ENCODE assay signal across 2 cellular contexts in the genomic region with DNA sequence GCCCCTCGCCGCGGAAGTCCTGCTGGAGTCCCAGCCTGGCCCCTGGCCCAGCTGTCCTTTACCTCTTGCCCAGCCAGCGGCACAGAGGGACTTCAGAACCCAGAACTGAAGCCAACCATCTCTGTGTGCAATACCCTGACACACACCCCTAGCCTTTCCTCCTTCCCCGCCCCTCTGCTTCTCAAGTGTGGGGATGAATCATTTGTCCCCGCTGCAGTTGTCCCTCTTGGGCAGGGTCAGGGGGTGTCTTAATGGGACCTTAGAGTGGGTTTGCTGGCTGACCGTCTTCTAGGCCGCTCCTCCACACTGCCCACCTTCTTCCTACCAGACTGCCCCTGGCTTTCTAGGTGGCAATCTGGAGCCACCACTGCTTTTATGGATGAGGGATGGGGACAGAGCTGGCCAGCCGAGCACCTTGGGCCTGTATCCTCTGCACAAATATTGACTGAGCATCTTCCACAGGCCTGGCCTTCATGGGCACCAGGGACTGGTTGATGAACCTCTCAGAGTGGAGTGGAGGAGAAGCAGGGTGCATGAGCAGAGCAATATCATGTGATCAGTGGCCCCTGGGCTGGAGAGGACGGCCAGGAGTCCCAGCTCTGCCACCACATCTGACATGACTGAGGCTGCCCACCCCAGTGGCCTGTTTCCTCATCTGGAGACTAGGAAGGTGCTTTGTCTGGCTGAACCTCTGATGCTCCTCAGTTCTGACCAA.
TF ChIP-seq lines count a peak whose summit lies in the region.

No MANE protein-coding gene starts in this region.

TF ChIP-seq in SK-N-SH, 30 proteins besides CTCF, POLR2A, EP300 and RAD21 (continued from another document):
- TF ChIP-seq RXRA (IDR thresholded peaks at IDR 0.05; ENCODE audit: borderline replicate concordance, low read depth) = no peak
- no peak for TF ChIP-seq FOXJ3 (CRISPR knock-in tag; IDR thresholded peaks at IDR 0.05)
- TF ChIP-seq NFIC (IDR thresholded peaks at IDR 0.05; ENCODE audit: borderline replicate concordance) = no peak
- TF ChIP-seq EZH2phosphoT487 (IDR thresholded peaks at IDR 0.05; ENCODE audit: borderline replicate concordance, low read depth) = no peak
- TF ChIP-seq FOSL2 (IDR thresholded peaks at IDR 0.05; ENCODE audit: borderline replicate concordance, low read depth) = no peak
- no peak for TF ChIP-seq TEAD4 (IDR thresholded peaks at IDR 0.05; ENCODE audit: borderline replicate concordance, insufficient read depth)
- no peak for TF ChIP-seq SMC3 (IDR thresholded peaks at IDR 0.05; ENCODE audit: low read depth, low read length)
- no peak for TF ChIP-seq FOXM1 (IDR thresholded peaks at IDR 0.05; ENCODE audit: low read depth)
- TF ChIP-seq, protein P1, sequence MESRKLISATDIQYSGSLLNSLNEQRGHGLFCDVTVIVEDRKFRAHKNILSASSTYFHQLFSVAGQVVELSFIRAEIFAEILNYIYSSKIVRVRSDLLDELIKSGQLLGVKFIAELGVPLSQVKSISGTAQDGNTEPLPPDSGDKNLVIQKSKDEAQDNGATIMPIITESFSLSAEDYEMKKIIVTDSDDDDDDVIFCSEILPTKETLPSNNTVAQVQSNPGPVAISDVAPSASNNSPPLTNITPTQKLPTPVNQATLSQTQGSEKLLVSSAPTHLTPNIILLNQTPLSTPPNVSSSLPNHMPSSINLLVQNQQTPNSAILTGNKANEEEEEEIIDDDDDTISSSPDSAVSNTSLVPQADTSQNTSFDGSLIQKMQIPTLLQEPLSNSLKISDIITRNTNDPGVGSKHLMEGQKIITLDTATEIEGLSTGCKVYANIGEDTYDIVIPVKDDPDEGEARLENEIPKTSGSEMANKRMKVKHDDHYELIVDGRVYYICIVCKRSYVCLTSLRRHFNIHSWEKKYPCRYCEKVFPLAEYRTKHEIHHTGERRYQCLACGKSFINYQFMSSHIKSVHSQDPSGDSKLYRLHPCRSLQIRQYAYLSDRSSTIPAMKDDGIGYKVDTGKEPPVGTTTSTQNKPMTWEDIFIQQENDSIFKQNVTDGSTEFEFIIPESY (IDR thresholded peaks at IDR 0.05; ENCODE audit: borderline replicate concordance, low read depth) = no peak
- TF ChIP-seq RFX5 (IDR thresholded peaks at IDR 0.05; ENCODE audit: low read length) = no peak
TF ChIP-seq in SK-N-SH: peak in this region for 0.

TF ChIP-seq in SK-N-SH treated with all-trans-retinoic acid at 6 μM for 48 hours, 23 proteins besides CTCF, POLR2A, EP300 and RAD21 (continued from another document):
- TF ChIP-seq, protein P2, sequence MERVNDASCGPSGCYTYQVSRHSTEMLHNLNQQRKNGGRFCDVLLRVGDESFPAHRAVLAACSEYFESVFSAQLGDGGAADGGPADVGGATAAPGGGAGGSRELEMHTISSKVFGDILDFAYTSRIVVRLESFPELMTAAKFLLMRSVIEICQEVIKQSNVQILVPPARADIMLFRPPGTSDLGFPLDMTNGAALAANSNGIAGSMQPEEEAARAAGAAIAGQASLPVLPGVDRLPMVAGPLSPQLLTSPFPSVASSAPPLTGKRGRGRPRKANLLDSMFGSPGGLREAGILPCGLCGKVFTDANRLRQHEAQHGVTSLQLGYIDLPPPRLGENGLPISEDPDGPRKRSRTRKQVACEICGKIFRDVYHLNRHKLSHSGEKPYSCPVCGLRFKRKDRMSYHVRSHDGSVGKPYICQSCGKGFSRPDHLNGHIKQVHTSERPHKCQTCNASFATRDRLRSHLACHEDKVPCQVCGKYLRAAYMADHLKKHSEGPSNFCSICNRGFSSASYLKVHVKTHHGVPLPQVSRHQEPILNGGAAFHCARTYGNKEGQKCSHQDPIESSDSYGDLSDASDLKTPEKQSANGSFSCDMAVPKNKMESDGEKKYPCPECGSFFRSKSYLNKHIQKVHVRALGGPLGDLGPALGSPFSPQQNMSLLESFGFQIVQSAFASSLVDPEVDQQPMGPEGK (CRISPR knock-in tag; IDR thresholded peaks at IDR 0.05; ENCODE audit: borderline replicate concordance) = no peak
- TF ChIP-seq ZFP3 (CRISPR knock-in tag; IDR thresholded peaks at IDR 0.05) = no peak
- no peak for TF ChIP-seq BACH2 (CRISPR knock-in tag; IDR thresholded peaks at IDR 0.05; ENCODE audit: borderline replicate concordance)
- no peak for TF ChIP-seq RARB (CRISPR knock-in tag; IDR thresholded peaks at IDR 0.05)
- no peak for TF ChIP-seq ESRRG (CRISPR knock-in tag; IDR thresholded peaks at IDR 0.05)
- TF ChIP-seq, protein P3, sequence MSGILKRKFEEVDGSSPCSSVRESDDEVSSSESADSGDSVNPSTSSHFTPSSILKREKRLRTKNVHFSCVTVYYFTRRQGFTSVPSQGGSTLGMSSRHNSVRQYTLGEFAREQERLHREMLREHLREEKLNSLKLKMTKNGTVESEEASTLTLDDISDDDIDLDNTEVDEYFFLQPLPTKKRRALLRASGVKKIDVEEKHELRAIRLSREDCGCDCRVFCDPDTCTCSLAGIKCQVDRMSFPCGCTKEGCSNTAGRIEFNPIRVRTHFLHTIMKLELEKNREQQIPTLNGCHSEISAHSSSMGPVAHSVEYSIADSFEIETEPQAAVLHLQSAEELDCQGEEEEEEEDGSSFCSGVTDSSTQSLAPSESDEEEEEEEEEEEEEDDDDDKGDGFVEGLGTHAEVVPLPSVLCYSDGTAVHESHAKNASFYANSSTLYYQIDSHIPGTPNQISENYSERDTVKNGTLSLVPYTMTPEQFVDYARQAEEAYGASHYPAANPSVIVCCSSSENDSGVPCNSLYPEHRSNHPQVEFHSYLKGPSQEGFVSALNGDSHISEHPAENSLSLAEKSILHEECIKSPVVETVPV (CRISPR knock-in tag; IDR thresholded peaks at IDR 0.05) = no peak
- TF ChIP-seq ARNTL (CRISPR knock-in tag; IDR thresholded peaks at IDR 0.05; ENCODE audit: borderline replicate concordance, low read depth) = no peak
- TF ChIP-seq, protein P4, sequence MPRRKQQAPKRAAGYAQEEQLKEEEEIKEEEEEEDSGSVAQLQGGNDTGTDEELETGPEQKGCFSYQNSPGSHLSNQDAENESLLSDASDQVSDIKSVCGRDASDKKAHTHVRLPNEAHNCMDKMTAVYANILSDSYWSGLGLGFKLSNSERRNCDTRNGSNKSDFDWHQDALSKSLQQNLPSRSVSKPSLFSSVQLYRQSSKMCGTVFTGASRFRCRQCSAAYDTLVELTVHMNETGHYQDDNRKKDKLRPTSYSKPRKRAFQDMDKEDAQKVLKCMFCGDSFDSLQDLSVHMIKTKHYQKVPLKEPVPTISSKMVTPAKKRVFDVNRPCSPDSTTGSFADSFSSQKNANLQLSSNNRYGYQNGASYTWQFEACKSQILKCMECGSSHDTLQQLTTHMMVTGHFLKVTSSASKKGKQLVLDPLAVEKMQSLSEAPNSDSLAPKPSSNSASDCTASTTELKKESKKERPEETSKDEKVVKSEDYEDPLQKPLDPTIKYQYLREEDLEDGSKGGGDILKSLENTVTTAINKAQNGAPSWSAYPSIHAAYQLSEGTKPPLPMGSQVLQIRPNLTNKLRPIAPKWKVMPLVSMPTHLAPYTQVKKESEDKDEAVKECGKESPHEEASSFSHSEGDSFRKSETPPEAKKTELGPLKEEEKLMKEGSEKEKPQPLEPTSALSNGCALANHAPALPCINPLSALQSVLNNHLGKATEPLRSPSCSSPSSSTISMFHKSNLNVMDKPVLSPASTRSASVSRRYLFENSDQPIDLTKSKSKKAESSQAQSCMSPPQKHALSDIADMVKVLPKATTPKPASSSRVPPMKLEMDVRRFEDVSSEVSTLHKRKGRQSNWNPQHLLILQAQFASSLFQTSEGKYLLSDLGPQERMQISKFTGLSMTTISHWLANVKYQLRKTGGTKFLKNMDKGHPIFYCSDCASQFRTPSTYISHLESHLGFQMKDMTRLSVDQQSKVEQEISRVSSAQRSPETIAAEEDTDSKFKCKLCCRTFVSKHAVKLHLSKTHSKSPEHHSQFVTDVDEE (CRISPR knock-in tag; IDR thresholded peaks at IDR 0.05) = no peak
- TF ChIP-seq ZNF8 (CRISPR knock-in tag; IDR thresholded peaks at IDR 0.05) = no peak
- no peak for TF ChIP-seq ZC3H10 (CRISPR knock-in tag; IDR thresholded peaks at IDR 0.05)
- TF ChIP-seq, protein P5, sequence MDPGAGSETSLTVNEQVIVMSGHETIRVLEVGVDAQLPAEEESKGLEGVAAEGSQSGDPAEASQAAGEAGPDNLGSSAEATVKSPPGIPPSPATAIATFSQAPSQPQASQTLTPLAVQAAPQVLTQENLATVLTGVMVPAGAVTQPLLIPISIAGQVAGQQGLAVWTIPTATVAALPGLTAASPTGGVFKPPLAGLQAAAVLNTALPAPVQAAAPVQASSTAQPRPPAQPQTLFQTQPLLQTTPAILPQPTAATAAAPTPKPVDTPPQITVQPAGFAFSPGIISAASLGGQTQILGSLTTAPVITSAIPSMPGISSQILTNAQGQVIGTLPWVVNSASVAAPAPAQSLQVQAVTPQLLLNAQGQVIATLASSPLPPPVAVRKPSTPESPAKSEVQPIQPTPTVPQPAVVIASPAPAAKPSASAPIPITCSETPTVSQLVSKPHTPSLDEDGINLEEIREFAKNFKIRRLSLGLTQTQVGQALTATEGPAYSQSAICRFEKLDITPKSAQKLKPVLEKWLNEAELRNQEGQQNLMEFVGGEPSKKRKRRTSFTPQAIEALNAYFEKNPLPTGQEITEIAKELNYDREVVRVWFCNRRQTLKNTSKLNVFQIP (CRISPR knock-in tag; IDR thresholded peaks at IDR 0.05; ENCODE audit: borderline replicate concordance, low read depth) = no peak
